2 cellular contexts compared by ENCODE assay signal in genomic region chr6:93177918-93178317, GRCh38.
TF ChIP-seq lines count a peak whose summit lies in the region.

No MANE protein-coding gene starts in this region.

TF ChIP-seq in GM23338, 12 proteins besides CTCF, POLR2A, EP300 and RAD21:
- TF ChIP-seq ZNF331 (CRISPR knock-in tag; IDR thresholded peaks at IDR 0.05; ENCODE audit: low read depth): no peak
- no peak for TF ChIP-seq ZNF462 (CRISPR knock-in tag; IDR thresholded peaks at IDR 0.05)
- TF ChIP-seq NANOG (IDR thresholded peaks at IDR 0.05; ENCODE audit: borderline replicate concordance): no peak
- no peak for TF ChIP-seq ZNF114 (CRISPR knock-in tag; IDR thresholded peaks at IDR 0.05)
- TF ChIP-seq EZH2phosphoT487 (IDR thresholded peaks at IDR 0.05; ENCODE audit: unreplicated experiment): no peak
- no peak for TF ChIP-seq REST (IDR thresholded peaks at IDR 0.05; ENCODE audit: unreplicated experiment)

TF ChIP-seq in GM12878, 131 proteins besides CTCF, POLR2A, EP300 and RAD21:
- TF ChIP-seq HDAC6 (IDR thresholded peaks at IDR 0.05; ENCODE audit: unreplicated experiment) (no peak), STAT3 (IDR thresholded peaks at IDR 0.05; ENCODE audit: low read depth, low read length) (no peak), GATAD2B (conservative IDR thresholded peaks at IDR 0.05; ENCODE audit: low read depth) (no peak), SP1 (IDR thresholded peaks at IDR 0.05; ENCODE audit: low read depth, low read length) (no peak), E4F1 (IDR thresholded peaks at IDR 0.05; ENCODE audit: borderline replicate concordance, partially characterized antibody) (no peak), WRNIP1 (IDR thresholded peaks at IDR 0.05; ENCODE audit: borderline replicate concordance, low read depth, low read length) (no peak), HSF1 (IDR thresholded peaks at IDR 0.05; ENCODE audit: low read depth, low read length) (no peak), ELK1 (IDR thresholded peaks at IDR 0.05; ENCODE audit: low read depth, low read length) (no peak), MYB (IDR thresholded peaks at IDR 0.05; ENCODE audit: borderline replicate concordance, low read depth, low read length) (no peak), YBX1 (IDR thresholded peaks at IDR 0.05) (no peak), NR2C1 (IDR thresholded peaks at IDR 0.05) (no peak), CEBPB (IDR thresholded peaks at IDR 0.05; ENCODE audit: borderline replicate concordance in 1 of 2, low read depth in 2 of 2, low read length in 2 of 2) (no peak), KAT2A (conservative IDR thresholded peaks at IDR 0.05; ENCODE audit: control insufficient read depth, low read depth, low read length) (no peak), TCF12 (IDR thresholded peaks at IDR 0.05; ENCODE audit: low read depth, low read length) (no peak)
